ENCODE assay signal across 8 cellular contexts in genomic region chr10:33334170-33334838, GRCh38. TPM values are rescaled to one million over a fixed set of nuclear protein-coding genes. Genes with fewer than 3 reads are reported as not detected.
DNase-seq lines count a peak whose midpoint lies in the region; ATAC-seq and TF ChIP-seq lines count a peak whose summit lies in the region.

Gene NRP1, minus strand, starts transcription at chr10:33334667. Its CDS starts 285 bp downstream, at chr10:33334382.

- peak within 1 kb of the TSS; percentile 48 to 98 (median 67) for H3K27ac ChIP-seq in BLaER1 treated with 17β-estradiol and CSF1 and Interleukin-3, amounts not matched to agents 10 nM and 100 nM
- H3K27ac ChIP-seq in ectodermal cell (ENCODE audit: insufficient read depth, low read depth, low read length, poor library complexity, severe bottlenecking) (no peak within 1 kb of the TSS), thoracic aorta (peak within 1 kb of the TSS; percentile 92 to 96)

- CTCF ChIA-PET in T-cell (lab: Charles Lee), result interaction anchor here (0.6 to 1.2 kb wide), 4 partner anchors 11 to 1304 kb away, joined by 3 to 4 read pairs (median 3); no protein-coding TSS in a partner anchor

- H3K27me3 ChIP-seq in BLaER1 treated with 17β-estradiol and CSF1 and Interleukin-3, amounts not matched to agents 10 nM and 100 nM, result peaks cover 0 to 85% (median 76%) of the 10 kb centered on the region in 11 experiments; a peak in 20 of 22 replicates
- H3K27me3 ChIP-seq in H7 (ENCODE audit: control insufficient read depth, insufficient read depth, low read length) (peaks cover 59% of the 10 kb centered on the region), ectodermal cell (ENCODE audit: control insufficient read depth, insufficient read depth, low read length, poor library complexity, severe bottlenecking) (peaks cover 78% of the 10 kb centered on the region), thoracic aorta (replicated peaks; ENCODE audit: insufficient read depth) (no peaks in the 10 kb centered on the region)

- peaks cover 0 to 42% (median 14%) of the 10 kb centered on the region in 11 experiments; a peak in 12 of 22 replicates for H4K20me1 ChIP-seq in BLaER1 treated with 17β-estradiol and CSF1 and Interleukin-3, amounts not matched to agents 10 nM and 100 nM

- H3K27ac Mint-ChIP-seq in T-cell, result no peak within 1 kb of the TSS
- no peak within 1 kb of the TSS for H3K27ac Mint-ChIP-seq in memory B cell

- POLR2A ChIA-PET in T-cell (lab: Charles Lee), result no interaction called here

- 0% methylated on average over 45 to 46 of the region's 48 CpGs for WGBS in ectodermal cell, 2 experiments

- peaks cover 28 to 39% (median 35%) of the 10 kb centered on the region in 10 experiments for H3K4me1 ChIP-seq in BLaER1 treated with 17β-estradiol and CSF1 and Interleukin-3, amounts not matched to agents 10 nM and 100 nM
- H3K4me1 ChIP-seq in ectodermal cell (ENCODE audit: control insufficient read depth, insufficient read depth, low read length) (peaks cover 20% of the 10 kb centered on the region), thoracic aorta (ENCODE audit: control insufficient read depth in 1 of 2, low read depth in 2 of 2) (peaks cover 7 to 33% of the 10 kb centered on the region in 2 donors)

- H3K4me1 Mint-ChIP-seq in T-cell (peaks cover 20 to 30% (median 29%) of the 10 kb centered on the region in 3 donors), memory B cell (peaks cover 5% of the 10 kb centered on the region)

- H3K27me3 Mint-ChIP-seq in T-cell, result peaks cover 56 to 71% of the 10 kb centered on the region in 2 donors
- H3K27me3 Mint-ChIP-seq in memory B cell, result peaks cover 29% of the 10 kb centered on the region

- H3K9ac ChIP-seq in BLaER1 treated with 17β-estradiol and CSF1 and Interleukin-3, amounts not matched to agents 10 nM and 100 nM, result peak within 1 kb of the TSS; percentile 71 to 99 (median 80)

- ATAC-seq in T-cell (replicated peaks in 1 of 4), result peak in 3 of 4 experiments; percentile 36 to 57 (median 39)
- ATAC-seq in memory B cell (ENCODE audit: low read depth), result no peak
- no peak for ATAC-seq in thoracic aorta (ENCODE audit: insufficient number of reproducible peaks, low FRiP score, low read depth)
- ATAC-seq in HG03045 (IDR thresholded peaks at IDR 0.05; ENCODE audit: unreplicated experiment), result no peak
- no peak for ATAC-seq in HG03025 (IDR thresholded peaks at IDR 0.05; ENCODE audit: low FRiP score, unreplicated experiment)

- H3K4me3 ChIP-seq in BLaER1 treated with 17β-estradiol and CSF1 and Interleukin-3, amounts not matched to agents 10 nM and 100 nM, result peak within 1 kb of the TSS; percentile 65 to 97 (median 75)
- H3K4me3 ChIP-seq in H7 (ENCODE audit: insufficient read depth, low read depth, low read length) (peak within 1 kb of the TSS; percentile 69), ectodermal cell (ENCODE audit: insufficient read depth, low read depth, low read length) (peak within 1 kb of the TSS; percentile 45), thoracic aorta (peak within 1 kb of the TSS; percentile 94)

- H3K4me3 Mint-ChIP-seq in T-cell, result peak within 1 kb of the TSS; percentile 70 to 80 (median 76)
- H3K4me3 Mint-ChIP-seq in memory B cell, result peak within 1 kb of the TSS; percentile 69

- H3K36me3 ChIP-seq in BLaER1 treated with 17β-estradiol and CSF1 and Interleukin-3, amounts not matched to agents 10 nM and 100 nM, result peaks cover 0 to 35% (median 0%) of the 10 kb centered on the region in 11 experiments; a peak in 6 of 22 replicates
- H3K36me3 ChIP-seq in H7 (replicated peaks; ENCODE audit: control insufficient read depth, insufficient read depth, low read length) (no peaks in the 10 kb centered on the region), ectodermal cell (ENCODE audit: control insufficient read depth, insufficient read depth, low read length) (no peaks in the 10 kb centered on the region), thoracic aorta (no peaks in the 10 kb centered on the region)

- peak within 1 kb of the TSS; percentile 91 to 100 (median 98) for H3K4me2 ChIP-seq in BLaER1 treated with 17β-estradiol and CSF1 and Interleukin-3, amounts not matched to agents 10 nM and 100 nM

- 0 out of 22 replicates have a peak, but pooled peaks cover 0 to 5% (median 0%) of the 10 kb centered on the region in 11 experiments for H3K9me3 ChIP-seq in BLaER1 treated with 17β-estradiol and CSF1 and Interleukin-3, amounts not matched to agents 10 nM and 100 nM (replicated peaks in 1 of 11)
- H3K9me3 ChIP-seq in ectodermal cell (ENCODE audit: control insufficient read depth, low read length) (no peaks in the 10 kb centered on the region), thoracic aorta (no peaks in the 10 kb centered on the region)

- H3K36me3 Mint-ChIP-seq in T-cell (no peaks in the 10 kb centered on the region), memory B cell (no peaks in the 10 kb centered on the region)

- DNase-seq in H7 (peak; percentile 72), T-cell (peak in 1 of 34 experiments; percentile 7), memory B cell (ENCODE audit: low spot score in 2 of 2) (no peak), thoracic aorta (ENCODE audit: low spot score) (no peak)

- TF ChIP-seq CTCF in thoracic aorta (IDR thresholded peaks at IDR 0.05), result no peak

- H3K9me3 Mint-ChIP-seq in T-cell (no peaks in the 10 kb centered on the region), memory B cell (no peaks in the 10 kb centered on the region)

RNA-seq across cellular contexts. Expression of gene NRP1, which starts in this region (rescaled TPM):
- total RNA-seq in H7 (2014; rRNA removed; shearing (Covaris generic)), result 1.4 and 2.1 TPM in 2 replicates
- total RNA-seq in T-cell (1 to 10 TPM in 2 of 5 donors, under 1 TPM in 1, not detected in 2; 0.62 to 1.9 (median 1.1) TPM), thoracic aorta (100 to 1,000 TPM in 1 of 2 donors, 10 to 100 TPM in 1; 66.9 to 117 TPM)
- polyA plus RNA-seq in ectodermal cell (2013, experiment 1 of 4), result 2.0 TPM
- polyA plus RNA-seq in ectodermal cell (2013, experiment 2 of 4), result 2.2 TPM
- 2.2 TPM for polyA plus RNA-seq in ectodermal cell (2013, experiment 3 of 4)
- 3.3 TPM for polyA plus RNA-seq in ectodermal cell (2013, experiment 4 of 4)

Comparison
In these comparisons a context has a peak if more than half of its experiments do, and no peak if none do; other contexts are left out.
1. RNA of gene NRP1 (total RNA-seq): 66.9 to 117 TPM in thoracic aorta; 1.4 to 2.1 TPM in H7 and 0.62 to 1.9 TPM in T-cell; every median in the first group is over 10 times any median in the second.
2. ATAC-seq: peak in T-cell (3 of 4); none in memory B cell (single experiment), thoracic aorta (single experiment), HG03045 (single experiment) and HG03025 (single experiment).
3. Peak in every context shown above with its lines, with median percentiles within 50 percentile points of each other: H3K4me3 ChIP-seq.